22 cellular contexts compared by ENCODE assay signal in genomic region chr5:89359046-89359445, GRCh38.
DNase-seq lines count a peak whose midpoint lies in the region; ATAC-seq and TF ChIP-seq lines count a peak whose summit lies in the region.
"Had no signal": no experiment of that assay in that cellular context is flagged by ENCODE, and none has a peak within 500 bp of the region (broad histone marks: within the 10 kb centered on the region; RNA-seq: fewer than 3 reads in every experiment).

No MANE protein-coding gene starts in this region.

- no peaks in the 10 kb centered on the region for H3K27me3 ChIP-seq in OCI-LY1 (ENCODE audit: insufficient read depth, low read length)
- H3K27me3 ChIP-seq: BE2C, BLaER1 had no signal

- no peak overlapping the region for H3K27ac ChIP-seq in HEK293 (ENCODE audit: extremely low read depth, low read depth, low read length)
- H3K27ac ChIP-seq in OCI-LY1 (ENCODE audit: low read depth, low read length, poor library complexity, severe bottlenecking): no peak overlapping the region
- H3K27ac ChIP-seq: BLaER1 had no signal

- peaks cover 10% of the 10 kb centered on the region for H3K4me1 Mint-ChIP-seq in stimulated activated memory B cell treated with anti-CD40 and anti-IgM and Interleukin-4, amounts not matched to agents 10 μg/mL and 1 μg/mL and 100 μg/mL, for 72 hours
- H3K4me1 Mint-ChIP-seq: CD4-positive, alpha-beta memory T cell; CD4-positive, CD25-positive, alpha-beta regulatory T cell; CD8-positive, alpha-beta memory T cell had no signal

- 0 out of 2 replicates have a peak overlapping the region, but pooled peaks have one; percentile 80 for H2AFZ ChIP-seq in OCI-LY1 (ENCODE audit: low read length)

- no peaks in the 10 kb centered on the region for H3K36me3 Mint-ChIP-seq in stimulated activated memory B cell treated with anti-CD40 and anti-IgM and Interleukin-4, amounts not matched to agents 10 μg/mL and 1 μg/mL and 100 μg/mL, for 72 hours
- H3K36me3 Mint-ChIP-seq: CD14-positive monocyte; CD4-positive, alpha-beta memory T cell; CD4-positive, CD25-positive, alpha-beta regulatory T cell; CD8-positive, alpha-beta memory T cell had no signal

- H4K20me1 ChIP-seq in OCI-LY1 (ENCODE audit: insufficient read depth, low read length): no peaks in the 10 kb centered on the region
- H4K20me1 ChIP-seq: BLaER1 had no signal

- H3K4me2 ChIP-seq in OCI-LY1 (ENCODE audit: low read length): no peak overlapping the region
- H3K4me2 ChIP-seq: BLaER1 had no signal

- H3K9me2 ChIP-seq in OCI-LY1 (ENCODE audit: low read depth, low read length): no peaks in the 10 kb centered on the region

- H3K79me2 ChIP-seq in OCI-LY1 (ENCODE audit: insufficient read depth, low read length): no peaks in the 10 kb centered on the region

- no peaks in the 10 kb centered on the region; the same call in 1 of the 2 replicates for H3F3A ChIP-seq in OCI-LY1 (ENCODE audit: insufficient read depth, low read length)

- no peak overlapping the region for H3K9ac ChIP-seq in OCI-LY1 (ENCODE audit: low read length)
- H3K9ac ChIP-seq: BLaER1 had no signal

- H3K9me3 ChIP-seq in HEK293 (ENCODE audit: control insufficient read depth, insufficient read depth, low read depth, low read length): no peaks in the 10 kb centered on the region
- H3K9me3 ChIP-seq in OCI-LY1 (ENCODE audit: low read length): 0 out of 2 replicates have a peak, but pooled peaks cover 2% of the 10 kb centered on the region
- H3K9me3 ChIP-seq: BE2C, BLaER1 had no signal

- TF ChIP-seq CTCF in HEK293 (tag by site-specific recombination; IDR thresholded peaks at IDR 0.05) (no peak), OCI-LY1 (IDR thresholded peaks at IDR 0.05; ENCODE audit: low read length) (no peak)

- DNase-seq in NCI-H2227 treated with DMSO at 0.1 percent for 48 hours (lab: John Stamatoyannopoulos, UW) (no peak), head of caudate nucleus (no peak)
- DNase-seq: 8988T; ACHN; BE2C; C1 segment of cervical spinal cord; CD4-positive, alpha-beta memory T cell; CD4-positive, CD25-positive, alpha-beta regulatory T cell; CD8-positive, alpha-beta memory T cell; COR-L47; DMS 273 treated with DMSO at 0.1 percent for 48 hours; DMS153; DMS53; DMS79; DND-41; EL; GDM1 had no signal

- no peaks in the 10 kb centered on the region for H3K27me3 Mint-ChIP-seq in stimulated activated memory B cell treated with anti-CD40 and anti-IgM and Interleukin-4, amounts not matched to agents 10 μg/mL and 1 μg/mL and 100 μg/mL, for 72 hours
- H3K27me3 Mint-ChIP-seq: CD4-positive, alpha-beta memory T cell; CD4-positive, CD25-positive, alpha-beta regulatory T cell; CD8-positive, alpha-beta memory T cell had no signal

- no peaks in the 10 kb centered on the region for H3K36me3 ChIP-seq in HEK293 (ENCODE audit: control insufficient read depth in 2 of 2, insufficient read depth in 1 of 2, low read length in 2 of 2)
- H3K36me3 ChIP-seq in OCI-LY1 (ENCODE audit: insufficient read depth, low read length): no peaks in the 10 kb centered on the region
- H3K36me3 ChIP-seq: BE2C, BLaER1 had no signal

- H3K27ac Mint-ChIP-seq in stimulated activated memory B cell treated with anti-CD40 and anti-IgM and Interleukin-4, amounts not matched to agents 10 μg/mL and 1 μg/mL and 100 μg/mL, for 72 hours: peak overlapping the region; percentile 32
- H3K27ac Mint-ChIP-seq: CD14-positive monocyte; CD4-positive, alpha-beta memory T cell; CD4-positive, CD25-positive, alpha-beta regulatory T cell; CD8-positive, alpha-beta memory T cell had no signal

- H3K4me1 ChIP-seq in HEK293 (ENCODE audit: control insufficient read depth, insufficient read depth, low read length) (no peaks in the 10 kb centered on the region), OCI-LY1 (ENCODE audit: insufficient read depth, low read length, severe bottlenecking) (peaks cover 8% of the 10 kb centered on the region)
- H3K4me1 ChIP-seq: BE2C, BLaER1 had no signal

- H3K4me3 ChIP-seq in HEK293 (ENCODE audit: low read depth, low read length) (no peak overlapping the region), OCI-LY1 (ENCODE audit: low read depth, low read length, poor library complexity, severe bottlenecking) (no peak overlapping the region)
- H3K4me3 ChIP-seq: BLaER1 had no signal

- POLR2A ChIA-PET in HEK293 (lab: Yijun Ruan, JAX): no interaction called here

- no peak for ATAC-seq in stimulated activated memory B cell treated with anti-CD40 and anti-IgM and Interleukin-4, amounts not matched to agents 10 μg/mL and 1 μg/mL and 100 μg/mL, for 72 hours

- no peaks in the 10 kb centered on the region for H3K9me3 Mint-ChIP-seq in stimulated activated memory B cell treated with anti-CD40 and anti-IgM and Interleukin-4, amounts not matched to agents 10 μg/mL and 1 μg/mL and 100 μg/mL, for 72 hours

- CTCF ChIA-PET in HEK293 (lab: Yijun Ruan, JAX): no interaction called here

- no peak overlapping the region for H3K4me3 Mint-ChIP-seq in stimulated activated memory B cell treated with anti-CD40 and anti-IgM and Interleukin-4, amounts not matched to agents 10 μg/mL and 1 μg/mL and 100 μg/mL, for 72 hours
- H3K4me3 Mint-ChIP-seq: CD14-positive monocyte; CD4-positive, alpha-beta memory T cell; CD4-positive, CD25-positive, alpha-beta regulatory T cell; CD8-positive, alpha-beta memory T cell had no signal

- intact Hi-C loops in head of caudate nucleus (cut with DNase I): no loop called here

TF ChIP-seq in HEK293, 187 proteins besides CTCF, POLR2A, EP300 and RAD21:
- no peak for TF ChIP-seq ZNF560 (tag by site-specific recombination; IDR thresholded peaks at IDR 0.05; ENCODE audit: borderline replicate concordance)
- no peak for TF ChIP-seq ZSCAN4 (tag by site-specific recombination; IDR thresholded peaks at IDR 0.05)
- no peak for TF ChIP-seq ZNF549 (tag by site-specific recombination; IDR thresholded peaks at IDR 0.05)
- TF ChIP-seq KLF10 (tag by site-specific recombination; IDR thresholded peaks at IDR 0.05): no peak
- TF ChIP-seq ZIC2 (tag by site-specific recombination; IDR thresholded peaks at IDR 0.05): no peak
- TF ChIP-seq BCL11A (tag by site-specific recombination; IDR thresholded peaks at IDR 0.05; ENCODE audit: low read depth): no peak
- TF ChIP-seq ATF2 (tag by site-specific recombination; IDR thresholded peaks at IDR 0.05; ENCODE audit: low read depth): peak; percentile 67
- no peak for TF ChIP-seq ZNF354C (tag by site-specific recombination; IDR thresholded peaks at IDR 0.05; ENCODE audit: borderline replicate concordance, low read depth)
